ENCODE assay signal across 21 cellular contexts in genomic region chr2:218478544-218478943, GRCh38. TPM values are rescaled to one million over a fixed set of nuclear protein-coding genes. Genes with fewer than 3 reads are reported as not detected.
DNase-seq lines count a peak whose midpoint lies in the region; ATAC-seq and TF ChIP-seq lines count a peak whose summit lies in the region.
"Had no signal": no experiment of that assay in that cellular context is flagged by ENCODE, and none has a peak within 500 bp of the region (broad histone marks: within the 10 kb centered on the region; RNA-seq: fewer than 3 reads in every experiment).

No MANE protein-coding gene starts in this region.

- peaks cover 6% of the 10 kb centered on the region; the same call in 1 of the 2 replicates for H3K4me1 Mint-ChIP-seq in HFFc6 (ENCODE audit: low read depth)

- H3K36me3 Mint-ChIP-seq in HFFc6 (ENCODE audit: low read depth), result no peaks in the 10 kb centered on the region; the same call in 1 of the 2 replicates

- ATAC-seq in HG02571 (IDR thresholded peaks at IDR 0.05; ENCODE audit: unreplicated experiment), result no peak
- ATAC-seq in HG02588 (IDR thresholded peaks at IDR 0.05; ENCODE audit: unreplicated experiment), result no peak
- ATAC-seq: SK-N-SH treated with all-trans-retinoic acid at 6 μM for 48 hours, T-cell had no signal

- H3K4me3 Mint-ChIP-seq in HFFc6, result no peak overlapping the region
- H3K4me3 Mint-ChIP-seq: B cell; CD4-positive, CD25-positive, alpha-beta regulatory T cell; T-cell had no signal

- no peak overlapping the region for H3K27ac Mint-ChIP-seq in HFFc6
- H3K27ac Mint-ChIP-seq: B cell, T-cell had no signal

- H3K9me3 Mint-ChIP-seq in HFFc6, result no peaks in the 10 kb centered on the region
- H3K9me3 Mint-ChIP-seq: CD4-positive, CD25-positive, alpha-beta regulatory T cell; T-cell had no signal

- TF ChIP-seq CTCF in HFFc6 (IDR thresholded peaks at IDR 0.05), result no peak
- TF ChIP-seq CTCF in fibroblast of mammary gland (conservative IDR thresholded peaks at IDR 0.05; ENCODE audit: control insufficient read depth, insufficient read depth, low read depth, low read length), result no peak

- no peaks in the 10 kb centered on the region for H3K27me3 Mint-ChIP-seq in HFFc6 (ENCODE audit: insufficient read depth)
- H3K27me3 Mint-ChIP-seq: B cell; CD4-positive, CD25-positive, alpha-beta regulatory T cell; T-cell had no signal

- DNase-seq in EH (ENCODE audit: low read depth) (peak; percentile 21), HFFc6 (peak; percentile 5), fibroblast of mammary gland (ENCODE audit: low read depth) (peak; percentile 11), SKM-1 (lab: John Stamatoyannopoulos, UW; ENCODE audit: unreplicated experiment) (no peak), DMS 273 treated with DMSO at 0.1 percent for 48 hours (lab: John Stamatoyannopoulos, UW) (no peak)
- DNase-seq: CD4-positive, CD25-positive, alpha-beta regulatory T cell; DMS79 treated with DMSO at 0.1 percent for 48 hours; H7; NCI-H1092 treated with DMSO at 0.1 percent for 48 hours; NCI-H146; NCI-H2029; NCI-H226; NCI-H524 treated with DMSO at 0.1 percent for 48 hours; NCI-H82; Peyer's patch; T-cell had no signal

- no peak overlapping the region for H3K4me3 ChIP-seq in fibroblast of mammary gland (ENCODE audit: control insufficient read depth, low read depth, low read length)
- H3K4me3 ChIP-seq: Peyer's patch had no signal

RNA-seq across cellular contexts. Expression of gene VIL1, which starts 59.6 kb away (rescaled TPM):
- not detected for total RNA-seq in HFFc6 (2021; fragmentation: NEBNext Ultra II Directional; extraction: Animal tissue kit (Norgen Biotek cat#: 25700))
- total RNA-seq: B cell, G401 had no signal

Comparison
In these comparisons a context has a peak if more than half of its experiments do, and no peak if none do; other contexts are left out.
1. DNase-seq: peak in EH (single experiment), HFFc6 (single experiment) and fibroblast of mammary gland (single experiment); none in SKM-1 (single experiment) and DMS 273 treated with DMSO at 0.1 percent for 48 hours (single experiment).